ENCODE assay signal across 8 cellular contexts in the genomic region with DNA sequence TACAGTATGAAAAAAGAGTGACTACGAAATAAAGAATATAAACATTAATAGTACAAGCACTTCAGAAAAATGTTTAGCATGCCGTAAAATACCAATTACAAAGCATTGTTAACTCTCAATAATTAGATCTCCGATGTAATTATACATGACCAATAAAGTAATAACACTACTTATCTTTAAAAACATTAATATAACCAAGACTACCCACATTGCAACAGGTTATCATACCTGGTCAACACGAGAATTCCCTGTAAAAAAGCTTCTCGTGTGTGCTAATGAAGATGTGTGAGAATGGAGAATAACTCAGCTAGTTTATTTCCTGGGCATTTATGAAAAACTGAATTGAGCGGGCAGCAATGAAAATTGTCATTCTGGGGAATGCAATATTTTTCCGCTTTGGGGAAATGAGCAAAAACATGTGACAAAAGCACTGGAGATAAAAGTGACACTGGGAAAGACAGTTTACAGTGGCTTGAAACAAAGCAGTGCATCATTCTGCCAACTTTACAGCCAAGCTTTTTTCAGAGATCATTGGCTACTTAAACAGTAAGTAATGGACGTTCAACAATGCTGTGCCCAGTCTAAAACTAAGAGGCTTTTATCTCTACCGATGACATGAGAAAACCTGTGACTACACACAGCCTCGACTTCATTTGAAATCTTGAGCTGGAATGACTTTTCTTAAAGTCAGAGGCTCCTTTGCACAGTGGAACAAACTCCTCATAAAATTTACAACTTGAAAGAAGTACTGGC. TPM values are rescaled to one million over a fixed set of nuclear protein-coding genes. Genes with fewer than 3 reads are reported as not detected.
DNase-seq lines count a peak whose midpoint lies in the region; ATAC-seq and TF ChIP-seq lines count a peak whose summit lies in the region.

No MANE protein-coding gene starts in this region.

- POLR2A ChIA-PET in MCF 10A (lab: Yijun Ruan, JAX), result interaction anchor here (0.6 to 4.4 kb wide), 23 partner anchors 8 to 418 kb away, joined by 3 to 42 read pairs (median 6); a partner anchor contains a TSS

- peak overlapping the region; percentile 62 for H3K4me3 Mint-ChIP-seq in MCF 10A (ENCODE audit: unreplicated experiment)

- no peak for TF ChIP-seq EP300 in upper lobe of left lung (IDR thresholded peaks at IDR 0.05)

- peaks cover 26% of the 10 kb centered on the region for H3K4me1 Mint-ChIP-seq in MCF 10A (ENCODE audit: insufficient read depth, unreplicated experiment)

- 80 to 85% methylated on average over 10 of the region's 10 CpGs for WGBS in upper lobe of left lung, 2 donors

- H3K4me3 ChIP-seq in breast epithelium, result no peak overlapping the region
- peak overlapping the region; percentile 66 to 71 for H3K4me3 ChIP-seq in muscle layer of duodenum (ENCODE audit: low read depth in 1 of 2, low read length in 2 of 2)
- no peak overlapping the region for H3K4me3 ChIP-seq in upper lobe of left lung

- BruUV-seq in MCF 10A (replicated peaks; lab: Mats Ljungman, UMichigan), result no TSS peak

- H3K36me3 ChIP-seq in breast epithelium (no peaks in the 10 kb centered on the region), muscle layer of duodenum (ENCODE audit: control insufficient read depth in 1 of 2, insufficient read depth in 2 of 2, low read length in 2 of 2) (no peaks in the 10 kb centered on the region), upper lobe of left lung (peaks cover 0 to under 1% (median 0%) of the 10 kb centered on the region in 4 donors)

- no peaks in the 10 kb centered on the region for H3K9me3 Mint-ChIP-seq in MCF 10A (ENCODE audit: unreplicated experiment)
- H3K9me3 Mint-ChIP-seq in activated naive CD4-positive, alpha-beta T cell treated with anti-CD3 and anti-CD28 coated beads, Interleukin-2, amount 50 U/mL, for 72 hours, result no peaks in the 10 kb centered on the region

- DNase-seq in MCF 10A (ENCODE audit: unreplicated experiment), result no peak
- DNase-seq in breast epithelium (ENCODE audit: low spot score in 2 of 2), result no peak
- no peak for DNase-seq in activated naive CD4-positive, alpha-beta T cell treated with anti-CD3 and anti-CD28 coated beads, Interleukin-2, amount 50 U/mL, for 72 hours (ENCODE audit: low spot score in 2 of 2)
- no peak for DNase-seq in upper lobe of left lung
- DNase-seq in SHP77 treated with DMSO at 0.1 percent for 48 hours (lab: John Stamatoyannopoulos, UW), result no peak
- no peak for DNase-seq in activated CD8-positive, alpha-beta memory T cell treated with anti-CD3 and anti-CD28 coated beads for 24 hours

- no peaks in the 10 kb centered on the region for H3K27me3 Mint-ChIP-seq in MCF 10A (ENCODE audit: insufficient read depth, unreplicated experiment)

- peak overlapping the region; percentile 9 for H3K27ac Mint-ChIP-seq in MCF 10A (ENCODE audit: low read depth, unreplicated experiment)
- H3K27ac Mint-ChIP-seq in activated naive CD4-positive, alpha-beta T cell treated with anti-CD3 and anti-CD28 coated beads, Interleukin-2, amount 50 U/mL, for 72 hours, result peak overlapping the region; percentile 88 to 95

- no peak for ATAC-seq in activated naive CD4-positive, alpha-beta T cell treated with anti-CD3 and anti-CD28 coated beads, Interleukin-2, amount 50 U/mL, for 72 hours
- ATAC-seq in upper lobe of left lung (ENCODE audit: low FRiP score in 2 of 2) (no peak), HG03378 (IDR thresholded peaks at IDR 0.05; ENCODE audit: unreplicated experiment) (no peak)

- no peak for TF ChIP-seq POLR2A in breast epithelium (IDR thresholded peaks at IDR 0.05)
- no peak for TF ChIP-seq POLR2A in upper lobe of left lung (IDR thresholded peaks at IDR 0.05)

- H3K9me3 ChIP-seq in breast epithelium (no peaks in the 10 kb centered on the region), muscle layer of duodenum (ENCODE audit: control insufficient read depth in 1 of 2, low read length in 2 of 2) (no peaks in the 10 kb centered on the region), upper lobe of left lung (no peaks in the 10 kb centered on the region)

- H3K27ac ChIP-seq in breast epithelium (peak overlapping the region in 1 of 2 donors; percentile 98), muscle layer of duodenum (ENCODE audit: low read length) (peak overlapping the region; percentile 94), upper lobe of left lung (peak overlapping the region in 3 of 4 donors; percentile 94 to 99 (median 99))

- peaks cover 8% of the 10 kb centered on the region for H3K36me3 Mint-ChIP-seq in MCF 10A (ENCODE audit: insufficient read depth, unreplicated experiment)
- peaks cover 4 to 29% of the 10 kb centered on the region in 2 donors for H3K36me3 Mint-ChIP-seq in activated naive CD4-positive, alpha-beta T cell treated with anti-CD3 and anti-CD28 coated beads, Interleukin-2, amount 50 U/mL, for 72 hours

- H3K4me1 ChIP-seq in breast epithelium (peaks cover 10 to 11% of the 10 kb centered on the region in 2 donors), muscle layer of duodenum (ENCODE audit: control insufficient read depth in 1 of 2, insufficient read depth in 2 of 2, low read length in 2 of 2) (peaks cover 34 to 57% of the 10 kb centered on the region in 2 donors), upper lobe of left lung (peaks cover 26 to 42% (median 34%) of the 10 kb centered on the region in 4 donors)

- TF ChIP-seq CTCF in MCF 10A (IDR thresholded peaks at IDR 0.05; ENCODE audit: unreplicated experiment) (no peak), breast epithelium (IDR thresholded peaks at IDR 0.05) (no peak), upper lobe of left lung (IDR thresholded peaks at IDR 0.05) (no peak)

- intact Hi-C loops in MCF 10A (cut with micrococcal nuclease) (no loop called here), breast epithelium (cut with DNase I; ENCODE audit: low total_unique reads) (no loop called here)

- H3K27me3 ChIP-seq in breast epithelium (no peaks in the 10 kb centered on the region), muscle layer of duodenum (ENCODE audit: low read depth, low read length) (no peaks in the 10 kb centered on the region), upper lobe of left lung (no peaks in the 10 kb centered on the region)

- CTCF ChIA-PET in MCF 10A (lab: Yijun Ruan, JAX), result interaction anchor here (0.6 to 5.3 kb wide), 7 partner anchors 12 to 339 kb away, joined by 3 to 25 read pairs (median 4); no protein-coding TSS in a partner anchor

RNA-seq across cellular contexts. Expression of a gene that starts 34.7 kb away (rescaled TPM):
- 9.5 and 12.6 TPM in 2 replicates for total RNA-seq in MCF 10A (2022)
- 10 to 100 TPM; 24.0 to 37.6 (median 25.6) TPM for total RNA-seq in breast epithelium
- total RNA-seq in activated naive CD4-positive, alpha-beta T cell treated with anti-CD3 and anti-CD28 coated beads, Interleukin-2, amount 50 U/mL, for 72 hours, result 10 to 100 TPM; 37.5 to 51.3 TPM
- 10 to 100 TPM; 19.8 to 62.9 (median 45.8) TPM for total RNA-seq in upper lobe of left lung

Comparison
In these comparisons a context has a peak if more than half of its experiments do, and no peak if none do; other contexts are left out.
1. H3K4me3 ChIP-seq: peak in muscle layer of duodenum (2 of 2); none in breast epithelium (0 of 3) and upper lobe of left lung (0 of 4).